In genomic region chr6:167683028-167683862, GRCh38 we compare ENCODE assay signal across 8 cellular contexts.
A peak's percentile ranks its signal among the peaks of the same experiment; 100 is the strongest.
DNase-seq lines count a peak whose midpoint lies in the region; ATAC-seq and TF ChIP-seq lines count a peak whose summit lies in the region.

No MANE protein-coding gene starts in this region.

- intact Hi-C loops in esophagus muscularis mucosa (cut with DNase I), result no loop called here
- intact Hi-C loops in naive thymus-derived CD4-positive, alpha-beta T cell (cut with micrococcal nuclease), result no loop called here

- H3K9me3 Mint-ChIP-seq in activated CD8-positive, alpha-beta T cell treated with anti-CD3 and anti-CD28 coated beads, Interleukin-2, amount 10 ng/mL, durations not matched to agents 7 days and 5 days (ENCODE audit: insufficient read depth), result no peaks in the 10 kb centered on the region
- peaks cover 0 to 8% (median 0%) of the 10 kb centered on the region in 11 donors for H3K9me3 Mint-ChIP-seq in naive thymus-derived CD4-positive, alpha-beta T cell

- ATAC-seq in upper lobe of left lung (ENCODE audit: low FRiP score in 2 of 2) (peak; percentile 38 to 53), HG03135 (IDR thresholded peaks at IDR 0.05; ENCODE audit: unreplicated experiment) (no peak)
- no peak for ATAC-seq in activated CD8-positive, alpha-beta T cell treated with anti-CD3 and anti-CD28 coated beads, Interleukin-2, amount 10 ng/mL, durations not matched to agents 7 days and 5 days
- no peak for ATAC-seq in naive thymus-derived CD4-positive, alpha-beta T cell

- no peak for TF ChIP-seq POLR2A in esophagus muscularis mucosa (IDR thresholded peaks at IDR 0.05; ENCODE audit: low read depth)
- no peak for TF ChIP-seq POLR2A in upper lobe of left lung (IDR thresholded peaks at IDR 0.05)

- CTCF ChIA-PET in RWPE1 (lab: Yijun Ruan, JAX), result no interaction called here
- CTCF ChIA-PET in activated CD8-positive, alpha-beta T cell treated with anti-CD3 and anti-CD28 coated beads, Interleukin-2, amount 10 ng/mL, durations not matched to agents 7 days and 5 days (lab: Charles Lee), result no interaction called here
- CTCF ChIA-PET in naive thymus-derived CD4-positive, alpha-beta T cell (lab: Charles Lee), result no interaction called here

- peaks cover 24 to 39% (median 28%) of the 10 kb centered on the region in 4 donors for H3K4me1 ChIP-seq in esophagus muscularis mucosa
- H3K4me1 ChIP-seq in upper lobe of left lung, result peaks cover 13 to 20% (median 18%) of the 10 kb centered on the region in 4 donors
- no peaks in the 10 kb centered on the region for H3K4me1 ChIP-seq in naive thymus-derived CD4-positive, alpha-beta T cell (ENCODE audit: control insufficient read depth in 2 of 2, insufficient read depth in 2 of 2, low read length in 2 of 2)

- no peak overlapping the region for H3K27ac Mint-ChIP-seq in activated CD8-positive, alpha-beta T cell treated with anti-CD3 and anti-CD28 coated beads, Interleukin-2, amount 10 ng/mL, durations not matched to agents 7 days and 5 days
- peak overlapping the region in 1 of 9 donors; percentile 84 for H3K27ac Mint-ChIP-seq in naive thymus-derived CD4-positive, alpha-beta T cell

- 65% methylated on average over 19 of the region's 19 CpGs for WGBS in esophagus muscularis mucosa
- 63 to 76% methylated on average over 15 to 19 of the region's 19 CpGs for WGBS in upper lobe of left lung, 2 donors

- TF ChIP-seq EP300 in esophagus muscularis mucosa (IDR thresholded peaks at IDR 0.05) (no peak), upper lobe of left lung (IDR thresholded peaks at IDR 0.05) (peak in 2 of 4 donors; percentile 54 to 66)

- H3K27me3 ChIP-seq in esophagus muscularis mucosa (peaks cover 0 to 20% (median 4%) of the 10 kb centered on the region in 4 donors), upper lobe of left lung (peaks cover 0 to 7% (median 0%) of the 10 kb centered on the region in 4 donors)
- peaks cover 0 to 7% of the 10 kb centered on the region in 2 donors for H3K27me3 ChIP-seq in naive thymus-derived CD4-positive, alpha-beta T cell (ENCODE audit: control insufficient read depth in 2 of 2, insufficient read depth in 2 of 2, low read length in 2 of 2)

- no peaks in the 10 kb centered on the region for H3K36me3 ChIP-seq in esophagus muscularis mucosa
- H3K36me3 ChIP-seq in upper lobe of left lung, result no peaks in the 10 kb centered on the region
- H3K36me3 ChIP-seq in naive thymus-derived CD4-positive, alpha-beta T cell (ENCODE audit: control insufficient read depth in 2 of 3, insufficient read depth in 3 of 3, low read length in 3 of 3), result no peaks in the 10 kb centered on the region

- no peaks in the 10 kb centered on the region for H3K36me3 Mint-ChIP-seq in activated CD8-positive, alpha-beta T cell treated with anti-CD3 and anti-CD28 coated beads, Interleukin-2, amount 10 ng/mL, durations not matched to agents 7 days and 5 days (ENCODE audit: low read depth)
- peaks cover 0 to 5% (median 0%) of the 10 kb centered on the region in 5 donors for H3K36me3 Mint-ChIP-seq in naive thymus-derived CD4-positive, alpha-beta T cell

- peaks cover 51% of the 10 kb centered on the region for H3K27me3 Mint-ChIP-seq in activated CD8-positive, alpha-beta T cell treated with anti-CD3 and anti-CD28 coated beads, Interleukin-2, amount 10 ng/mL, durations not matched to agents 7 days and 5 days (ENCODE audit: low read depth)
- H3K27me3 Mint-ChIP-seq in naive thymus-derived CD4-positive, alpha-beta T cell, result peaks cover 57 to 85% (median 67%) of the 10 kb centered on the region in 5 donors

- H3K4me3 Mint-ChIP-seq in activated CD8-positive, alpha-beta T cell treated with anti-CD3 and anti-CD28 coated beads, Interleukin-2, amount 10 ng/mL, durations not matched to agents 7 days and 5 days, result no peak overlapping the region
- no peak overlapping the region for H3K4me3 Mint-ChIP-seq in naive thymus-derived CD4-positive, alpha-beta T cell

- H3K9me3 ChIP-seq in esophagus muscularis mucosa (no peaks in the 10 kb centered on the region), upper lobe of left lung (no peaks in the 10 kb centered on the region)
- H3K9me3 ChIP-seq in naive thymus-derived CD4-positive, alpha-beta T cell (ENCODE audit: control insufficient read depth in 2 of 3, low read length in 3 of 3), result no peaks in the 10 kb centered on the region

- POLR2A ChIA-PET in RWPE1 (lab: Yijun Ruan, JAX; ENCODE audit: low non-redundant PET), result no interaction called here
- POLR2A ChIA-PET in activated CD8-positive, alpha-beta T cell treated with anti-CD3 and anti-CD28 coated beads, Interleukin-2, amount 10 ng/mL, durations not matched to agents 7 days and 5 days (lab: Charles Lee), result no interaction called here
- POLR2A ChIA-PET in naive thymus-derived CD4-positive, alpha-beta T cell (lab: Charles Lee), result no interaction called here

- TF ChIP-seq CTCF in RWPE1 (conservative IDR thresholded peaks at IDR 0.05; ENCODE audit: low read depth) (no peak), esophagus muscularis mucosa (IDR thresholded peaks at IDR 0.05) (no peak), upper lobe of left lung (IDR thresholded peaks at IDR 0.05) (no peak)

- H3K27ac ChIP-seq in RWPE1 (no peak overlapping the region), esophagus muscularis mucosa (replicated peaks in 1 of 4) (peak overlapping the region in 3 of 4 donors; percentile 34 to 52 (median 37)), upper lobe of left lung (peak overlapping the region; percentile 3 to 49 (median 42))
- H3K27ac ChIP-seq in naive thymus-derived CD4-positive, alpha-beta T cell (ENCODE audit: low read depth, low read length), result no peak overlapping the region

- H3K4me1 Mint-ChIP-seq in activated CD8-positive, alpha-beta T cell treated with anti-CD3 and anti-CD28 coated beads, Interleukin-2, amount 10 ng/mL, durations not matched to agents 7 days and 5 days (ENCODE audit: low read depth), result no peaks in the 10 kb centered on the region
- H3K4me1 Mint-ChIP-seq in naive thymus-derived CD4-positive, alpha-beta T cell, result peaks cover 0 to 6% (median 3%) of the 10 kb centered on the region in 7 donors

- H3K4me3 ChIP-seq in esophagus muscularis mucosa, result no peak overlapping the region
- H3K4me3 ChIP-seq in upper lobe of left lung, result no peak overlapping the region
- H3K4me3 ChIP-seq in naive thymus-derived CD4-positive, alpha-beta T cell (ENCODE audit: low read length), result no peak overlapping the region

- DNase-seq in RWPE1 (ENCODE audit: low spot score), result peak; percentile 52
- no peak for DNase-seq in esophagus muscularis mucosa (ENCODE audit: extremely low spot score)
- DNase-seq in midbrain (lab: John Stamatoyannopoulos, UW), result peak; percentile 93
- no peak for DNase-seq in upper lobe of left lung
- no peak for DNase-seq in activated CD8-positive, alpha-beta T cell treated with anti-CD3 and anti-CD28 coated beads, Interleukin-2, amount 10 ng/mL, durations not matched to agents 7 days and 5 days
- DNase-seq in naive thymus-derived CD4-positive, alpha-beta T cell, result no peak
- no peak for DNase-seq in activated gamma-delta T cell (lab: John Stamatoyannopoulos, UW)

Comparison
In these comparisons a context has a peak if more than half of its experiments do, and no peak if none do; other contexts are left out.
1. DNase-seq: peak in RWPE1 (single experiment) and midbrain (single experiment); none in esophagus muscularis mucosa (single experiment), upper lobe of left lung (0 of 2), activated CD8-positive, alpha-beta T cell treated with anti-CD3 and anti-CD28 coated beads, Interleukin-2, amount 10 ng/mL, durations not matched to agents 7 days and 5 days (single experiment), naive thymus-derived CD4-positive, alpha-beta T cell (0 of 9) and activated gamma-delta T cell (single experiment).
2. H3K27ac ChIP-seq: peak in esophagus muscularis mucosa (3 of 4) and upper lobe of left lung (4 of 4); none in RWPE1 (single experiment) and naive thymus-derived CD4-positive, alpha-beta T cell (single experiment).
3. ATAC-seq: peak in upper lobe of left lung (2 of 2); none in activated CD8-positive, alpha-beta T cell treated with anti-CD3 and anti-CD28 coated beads, Interleukin-2, amount 10 ng/mL, durations not matched to agents 7 days and 5 days (single experiment), HG03135 (single experiment) and naive thymus-derived CD4-positive, alpha-beta T cell (single experiment).